Comparison of ENCODE assay signal across 7 cellular contexts in genomic region chr1:19341201-19342076, GRCh38.
A peak's percentile ranks its signal among the peaks of the same experiment; 100 is the strongest.
DNase-seq lines count a peak whose midpoint lies in the region; ATAC-seq and TF ChIP-seq lines count a peak whose summit lies in the region.

No MANE protein-coding gene starts in this region.

- peak; percentile 93 for TF ChIP-seq CTCF in GM12874 (IDR thresholded peaks at IDR 0.05; ENCODE audit: insufficient read depth, low read depth, low read length)
- peak; percentile 95 for TF ChIP-seq CTCF in cardiac fibroblast (IDR thresholded peaks at IDR 0.05; ENCODE audit: low read depth, low read length)

- DNase-seq in NCI-H1105 treated with DMSO at 0.1 percent for 48 hours (lab: John Stamatoyannopoulos, UW) (peak; percentile 35), cardiac fibroblast (ENCODE audit: low read depth in 2 of 2) (peak; percentile 77 to 86), kidney glomerular epithelial cell (lab: John Stamatoyannopoulos, UW) (peak; percentile 43)
- peak; percentile 84 for DNase-seq in activated CD4-positive, CD25-positive, alpha-beta regulatory T cell treated with anti-CD3 and anti-CD28 coated beads, Interleukin-2, amount 50 U/mL, for 72 hours
- peak; percentile 83 to 84 for DNase-seq in stimulated activated CD4-positive, alpha-beta T cell treated with anti-CD3 and anti-CD28 coated beads, Interleukin-2, amount 100 ng/mL, for 48 hours

- no peak overlapping the region for H3K4me3 ChIP-seq in cardiac fibroblast (replicated peaks in 1 of 2; ENCODE audit: low read depth in 2 of 2, low read length in 2 of 2)

- no peak for ATAC-seq in HG02759 (IDR thresholded peaks at IDR 0.05; ENCODE audit: unreplicated experiment)
